26 cellular contexts compared by ENCODE assay signal in genomic region chr20:32606790-32607189, GRCh38.
"Had no signal": no experiment of that assay in that cellular context is flagged by ENCODE, and none has a peak within 500 bp of the region (broad histone marks: within the 10 kb centered on the region; RNA-seq: fewer than 3 reads in every experiment).

No MANE protein-coding gene starts in this region.

- ATAC-seq: activated CD4-positive, alpha-beta T cell treated with anti-CD3 and anti-CD28 coated beads for 36 hours; activated CD8-positive, alpha-beta memory T cell treated with anti-CD3 and anti-CD28 coated beads, Interleukin-2, amount 10 ng/mL, durations not matched to agents 7 days and 5 days; activated CD8-positive, alpha-beta T cell treated with anti-CD3 and anti-CD28 coated beads, Interleukin-2, amount 10 ng/mL, durations not matched to agents 7 days and 5 days; esophagus mucosa had no signal

- DNase-seq: activated CD4-positive, alpha-beta memory T cell treated with anti-CD3 and anti-CD28 coated beads for 36 hours; activated CD4-positive, alpha-beta T cell treated with anti-CD3 and anti-CD28 coated beads for 36 hours; activated CD4-positive, alpha-beta T cell treated with anti-CD3 and anti-CD28 coated beads, Interleukin-2, amount 10 ng/mL, durations not matched to agents 24 days and 14 days; activated CD4-positive, CD25-positive, alpha-beta regulatory T cell; activated CD4-positive, CD25-positive, alpha-beta regulatory T cell treated with anti-CD3 and anti-CD28 coated beads, Interleukin-2, amount 50 U/mL, for 72 hours; activated CD8-positive, alpha-beta memory T cell treated with anti-CD3 and anti-CD28 coated beads, Interleukin-2, amount 10 ng/mL, durations not matched to agents 7 days and 5 days; activated CD8-positive, alpha-beta memory T cell treated with anti-CD3 and anti-CD28 coated beads, Interleukin-2, amount 50 U/mL, for 4 hours; activated CD8-positive, alpha-beta T cell treated with anti-CD3 and anti-CD28 coated beads, Interleukin-2, amount 10 ng/mL, durations not matched to agents 7 days and 5 days; activated gamma-delta T cell; activated naive CD4-positive, alpha-beta T cell; activated naive CD4-positive, alpha-beta T cell treated with anti-CD3 and anti-CD28 coated beads, Interleukin-2, amount 10 ng/mL, durations not matched to agents 7 days and 5 days; activated naive CD8-positive, alpha-beta T cell treated with anti-CD3 and anti-CD28 coated beads, Interleukin-2, amount 10 ng/mL, durations not matched to agents 7 days and 5 days; activated T-cell treated with anti-CD3 and anti-CD28 coated beads, Interleukin-2, amount 50 U/mL, for 1 hour; activated T-cell treated with anti-CD3 and anti-CD28 coated beads, Interleukin-2, amount 50 U/mL, for 48 hours; dorsolateral prefrontal cortex; effector memory CD4-positive, alpha-beta T cell; endodermal cell; foreskin fibroblast; head of caudate nucleus; T-helper 2 cell had no signal

- H3K36me3 ChIP-seq: ascending aorta, breast epithelium, cardiac muscle cell had no signal

- H3K27ac ChIP-seq: ascending aorta, breast epithelium, cardiac muscle cell, coronary artery had no signal

- FAIRE-seq: frontal cortex had no signal

- H3K4me3 ChIP-seq: ascending aorta, breast epithelium, cardiac muscle cell, coronary artery, dorsolateral prefrontal cortex had no signal

- H3K27me3 ChIP-seq: ascending aorta, cardiac muscle cell, dorsolateral prefrontal cortex had no signal

- H3K9me3 ChIP-seq: ascending aorta, breast epithelium had no signal

- H3K4me1 ChIP-seq: ascending aorta, breast epithelium had no signal
